Comparison of ENCODE assay signal across 13 cellular contexts in genomic region chr22:39839917-39840510, GRCh38. TPM values are rescaled to one million over a fixed set of nuclear protein-coding genes. Genes with fewer than 3 reads are reported as not detected.
A peak's percentile ranks its signal among the peaks of the same experiment; 100 is the strongest.
DNase-seq lines count a peak whose midpoint lies in the region; ATAC-seq, FAIRE-seq and TF ChIP-seq lines count a peak whose summit lies in the region.
"Had no signal": no experiment of that assay in that cellular context is flagged by ENCODE, and none has a peak within 500 bp of the region (broad histone marks: within the 10 kb centered on the region; RNA-seq: fewer than 3 reads in every experiment).

No MANE protein-coding gene starts in this region.

- POLR2A ChIA-PET in T-cell (lab: Charles Lee): no interaction called here

- H3K36me3 Mint-ChIP-seq in T-cell (no peaks in the 10 kb centered on the region), neural progenitor cell (no peaks in the 10 kb centered on the region)
- H3K36me3 Mint-ChIP-seq in activated T-helper 2 cell treated with anti-CD3 and anti-CD28 coated beads, Interferon-gamma antibody, Interleukin-2, Interleukin-4, amounts not matched to agents 10 μg/mL and 5 μg/mL and 100 μg/mL, durations not matched to agents 14 hours and 24 hours and 36 hours (ENCODE audit: low read depth): peaks cover 3% of the 10 kb centered on the region
- H3K36me3 Mint-ChIP-seq: CD8-positive, alpha-beta memory T cell had no signal

- CTCF ChIA-PET in T-cell (lab: Charles Lee): no interaction called here

- peak; percentile 64 to 77 (median 70) for ATAC-seq in T-cell (replicated peaks in 1 of 4)

- H3K4me3 Mint-ChIP-seq in T-cell (no peak overlapping the region), neural progenitor cell (no peak overlapping the region)
- H3K4me3 Mint-ChIP-seq in activated T-helper 2 cell treated with anti-CD3 and anti-CD28 coated beads, Interferon-gamma antibody, Interleukin-2, Interleukin-4, amounts not matched to agents 10 μg/mL and 5 μg/mL and 100 μg/mL, durations not matched to agents 14 hours and 24 hours and 36 hours (ENCODE audit: low read depth): peak overlapping the region; percentile 6

- H3K4me3 ChIP-seq in neural progenitor cell: no peak overlapping the region
- H3K4me3 ChIP-seq: smooth muscle cell had no signal

- peaks cover 0 to 2% (median 0%) of the 10 kb centered on the region in 3 donors for H3K9me3 Mint-ChIP-seq in T-cell
- peaks cover 5% of the 10 kb centered on the region for H3K9me3 Mint-ChIP-seq in activated T-helper 2 cell treated with anti-CD3 and anti-CD28 coated beads, Interferon-gamma antibody, Interleukin-2, Interleukin-4, amounts not matched to agents 10 μg/mL and 5 μg/mL and 100 μg/mL, durations not matched to agents 14 hours and 24 hours and 36 hours
- no peaks in the 10 kb centered on the region for H3K9me3 Mint-ChIP-seq in neural progenitor cell

- H3K36me3 ChIP-seq in neural progenitor cell: no peaks in the 10 kb centered on the region

- H3K27me3 ChIP-seq in neural progenitor cell: peaks cover 44% of the 10 kb centered on the region

- no peaks in the 10 kb centered on the region for H3F3A ChIP-seq in neural progenitor cell (ENCODE audit: low read depth)

- no peaks in the 10 kb centered on the region for H3K4me1 ChIP-seq in neural progenitor cell

- FAIRE-seq in GM12892 (lab: Jason Lieb, UNC): peak; percentile 81
- FAIRE-seq: kidney had no signal

- H3K9me3 ChIP-seq in neural progenitor cell (ENCODE audit: low read depth): no peaks in the 10 kb centered on the region
- H3K9me3 ChIP-seq: SK-N-SH had no signal

- H3K4me1 Mint-ChIP-seq in T-cell (peaks cover 15 to 21% (median 16%) of the 10 kb centered on the region in 3 donors), neural progenitor cell (no peaks in the 10 kb centered on the region)
- peaks cover 22% of the 10 kb centered on the region for H3K4me1 Mint-ChIP-seq in activated T-helper 2 cell treated with anti-CD3 and anti-CD28 coated beads, Interferon-gamma antibody, Interleukin-2, Interleukin-4, amounts not matched to agents 10 μg/mL and 5 μg/mL and 100 μg/mL, durations not matched to agents 14 hours and 24 hours and 36 hours (ENCODE audit: low read depth)

- TF ChIP-seq POLR2A in GM12892 (IDR thresholded peaks at IDR 0.05; ENCODE audit: low read depth, low read length): no peak

- H3K79me2 ChIP-seq in neural progenitor cell (ENCODE audit: low read depth): no peaks in the 10 kb centered on the region

- H4K20me1 ChIP-seq in neural progenitor cell (ENCODE audit: low read depth): no peaks in the 10 kb centered on the region

- intact Hi-C loops in activated T-helper 2 cell treated with anti-CD3 and anti-CD28 coated beads, Interferon-gamma antibody, Interleukin-2, Interleukin-4, amounts not matched to agents 10 μg/mL and 5 μg/mL and 100 μg/mL, durations not matched to agents 14 hours and 24 hours and 36 hours (cut with micrococcal nuclease): loop anchor here (1.0 to 5.0 kb wide), 5 partner anchors 15 to 93 kb away; partner anchors contain the start of gene GRAP2

- DNase-seq in GM12892 (ENCODE audit: insufficient read length): no peak
- DNase-seq in T-cell: peak in 3 of 34 experiments; percentile 3 to 10 (median 8)
- peak; percentile 47 for DNase-seq in activated T-helper 2 cell treated with anti-CD3 and anti-CD28 coated beads, Interferon-gamma antibody, Interleukin-2, Interleukin-4, amounts not matched to agents 10 μg/mL and 5 μg/mL and 100 μg/mL, durations not matched to agents 14 hours and 24 hours and 36 hours (ENCODE audit: low spot score)
- peak; percentile 19 for DNase-seq in stimulated activated CD4-positive, alpha-beta T cell treated with anti-CD3 and anti-CD28 coated beads, Interleukin-4, amount 100 ng/mL, for 1 hour
- DNase-seq in amygdala (lab: John Stamatoyannopoulos, UW): no peak
- no peak for DNase-seq in LoVo (ENCODE audit: low spot score)
- no peak for DNase-seq in cortex of kidney (lab: John Stamatoyannopoulos, UW)
- no peak for DNase-seq in neural progenitor cell (ENCODE audit: low spot score)
- DNase-seq: kidney, SK-N-SH had no signal

- no peak for TF ChIP-seq CTCF in neural progenitor cell (IDR thresholded peaks at IDR 0.05)

- no peak overlapping the region for H3K27ac ChIP-seq in neural progenitor cell

- H3K9ac ChIP-seq in neural progenitor cell: no peak overlapping the region
- H3K9ac ChIP-seq: SK-N-SH had no signal

- no peak overlapping the region for H3K27ac Mint-ChIP-seq in T-cell
- peak overlapping the region; percentile 59 for H3K27ac Mint-ChIP-seq in activated T-helper 2 cell treated with anti-CD3 and anti-CD28 coated beads, Interferon-gamma antibody, Interleukin-2, Interleukin-4, amounts not matched to agents 10 μg/mL and 5 μg/mL and 100 μg/mL, durations not matched to agents 14 hours and 24 hours and 36 hours
- no peak overlapping the region for H3K27ac Mint-ChIP-seq in neural progenitor cell

- H2AFZ ChIP-seq in neural progenitor cell (replicated peaks): no peak overlapping the region

- H3K4me2 ChIP-seq in neural progenitor cell: no peak overlapping the region
- H3K4me2 ChIP-seq: SK-N-SH, smooth muscle cell had no signal

- H3K27me3 Mint-ChIP-seq in T-cell (no peaks in the 10 kb centered on the region), neural progenitor cell (ENCODE audit: insufficient read depth, low read depth) (no peaks in the 10 kb centered on the region)
- H3K27me3 Mint-ChIP-seq in activated T-helper 2 cell treated with anti-CD3 and anti-CD28 coated beads, Interferon-gamma antibody, Interleukin-2, Interleukin-4, amounts not matched to agents 10 μg/mL and 5 μg/mL and 100 μg/mL, durations not matched to agents 14 hours and 24 hours and 36 hours (ENCODE audit: low read depth): peaks cover 26% of the 10 kb centered on the region

RNA-seq across cellular contexts. Expression of gene ENTHD1, which starts 53.5 kb away (rescaled TPM):
- polyA plus RNA-seq in GM12892 (2012; ENCODE audit: missing spikeins): not detected
- total RNA-seq in T-cell: under 1 TPM; 0.13 to 0.36 (median 0.20) TPM
- total RNA-seq in activated T-helper 2 cell treated with anti-CD3 and anti-CD28 coated beads, Interferon-gamma antibody, Interleukin-2, Interleukin-4, amounts not matched to agents 10 μg/mL and 5 μg/mL and 100 μg/mL, durations not matched to agents 14 hours and 24 hours and 36 hours: 0.11 TPM in 2 replicates
- not detected in 2 replicates for total RNA-seq in neural progenitor cell (ENCODE audit: low replicate concordance)
- total RNA-seq: fibroblast of villous mesenchyme, kidney, smooth muscle cell had no signal
- polyA plus RNA-seq: SK-N-SH, smooth muscle cell had no signal

Comparison
In these comparisons a context has a peak if more than half of its experiments do, and no peak if none do; other contexts are left out.
1. DNase-seq: peak in activated T-helper 2 cell treated with anti-CD3 and anti-CD28 coated beads, Interferon-gamma antibody, Interleukin-2, Interleukin-4, amounts not matched to agents 10 μg/mL and 5 μg/mL and 100 μg/mL, durations not matched to agents 14 hours and 24 hours and 36 hours (single experiment) and stimulated activated CD4-positive, alpha-beta T cell treated with anti-CD3 and anti-CD28 coated beads, Interleukin-4, amount 100 ng/mL, for 1 hour (single experiment); none in GM12892 (single experiment), amygdala (0 of 56), LoVo (single experiment), cortex of kidney (single experiment) and neural progenitor cell (single experiment).